ENCODE assay signal across 28 cellular contexts in genomic region chr3:42923606-42924005, GRCh38. TPM values are rescaled to one million over a fixed set of nuclear protein-coding genes. Genes with fewer than 3 reads are reported as not detected.
A peak's percentile ranks its signal among the peaks of the same experiment; 100 is the strongest.
DNase-seq lines count a peak whose midpoint lies in the region; ATAC-seq and TF ChIP-seq lines count a peak whose summit lies in the region.
"Had no signal": no experiment of that assay in that cellular context is flagged by ENCODE, and none has a peak within 500 bp of the region (broad histone marks: within the 10 kb centered on the region; RNA-seq: fewer than 3 reads in every experiment).

No MANE protein-coding gene starts in this region.

- H3K27me3 ChIP-seq in esophagus muscularis mucosa: no peaks in the 10 kb centered on the region
- no peaks in the 10 kb centered on the region for H3K27me3 ChIP-seq in sigmoid colon
- H3K27me3 ChIP-seq: BE2C, BLaER1 had no signal

- H3K4me3 Mint-ChIP-seq in T-cell: no peak overlapping the region
- H3K4me3 Mint-ChIP-seq: CD14-positive monocyte; CD4-positive, CD25-positive, alpha-beta regulatory T cell; CD8-positive, alpha-beta memory T cell had no signal

- H3K36me3 Mint-ChIP-seq in T-cell: no peaks in the 10 kb centered on the region
- H3K36me3 Mint-ChIP-seq: CD14-positive monocyte; CD4-positive, CD25-positive, alpha-beta regulatory T cell had no signal

- no peak for TF ChIP-seq EP300 in esophagus muscularis mucosa (IDR thresholded peaks at IDR 0.05)
- TF ChIP-seq EP300 in sigmoid colon (IDR thresholded peaks at IDR 0.05): no peak

- peaks cover 0 to 17% (median 13%) of the 10 kb centered on the region in 4 donors for H3K4me1 ChIP-seq in esophagus muscularis mucosa
- peaks cover 0 to 19% (median 12%) of the 10 kb centered on the region in 4 donors for H3K4me1 ChIP-seq in sigmoid colon
- H3K4me1 ChIP-seq: BE2C, BLaER1 had no signal

- peaks cover 9 to 15% (median 12%) of the 10 kb centered on the region in 3 donors for H3K4me1 Mint-ChIP-seq in T-cell
- H3K4me1 Mint-ChIP-seq: CD14-positive monocyte had no signal

- H3K9me3 ChIP-seq in esophagus muscularis mucosa: peaks cover 0 to 4% (median 3%) of the 10 kb centered on the region in 4 donors
- peaks cover 0 to 2% (median 0%) of the 10 kb centered on the region in 4 donors for H3K9me3 ChIP-seq in sigmoid colon
- H3K9me3 ChIP-seq: BE2C had no signal

- TF ChIP-seq POLR2A in esophagus muscularis mucosa (IDR thresholded peaks at IDR 0.05; ENCODE audit: low read depth) (no peak), sigmoid colon (IDR thresholded peaks at IDR 0.05) (no peak)

- DNase-seq in M059J (ENCODE audit: low read depth) (peak; percentile 32), esophagus muscularis mucosa (ENCODE audit: extremely low spot score) (no peak), sigmoid colon (no peak), T-cell (no peak), ecto neural progenitor cell (ENCODE audit: low spot score) (no peak)
- DNase-seq: 8988T; ACHN; BE2C; C1 segment of cervical spinal cord; CD4-positive, alpha-beta memory T cell; CD4-positive, CD25-positive, alpha-beta regulatory T cell; CD8-positive, alpha-beta memory T cell; COR-L47; DMS 273 treated with DMSO at 0.1 percent for 48 hours; DMS153; DMS53; DMS79; DND-41; EL; GDM1 had no signal

- H3K4me3 ChIP-seq in esophagus muscularis mucosa (no peak overlapping the region), sigmoid colon (no peak overlapping the region)
- H3K4me3 ChIP-seq: BLaER1, GM12878 had no signal

- H3K36me3 ChIP-seq in esophagus muscularis mucosa (no peaks in the 10 kb centered on the region), sigmoid colon (no peaks in the 10 kb centered on the region)
- H3K36me3 ChIP-seq: BE2C, BLaER1 had no signal

- peaks cover 0 to 11% (median 7%) of the 10 kb centered on the region in 3 donors for H3K9me3 Mint-ChIP-seq in T-cell

- POLR2A ChIA-PET in T-cell (lab: Charles Lee): no interaction called here

- H3K27ac Mint-ChIP-seq in T-cell: no peak overlapping the region
- H3K27ac Mint-ChIP-seq: CD4-positive, CD25-positive, alpha-beta regulatory T cell; CD8-positive, alpha-beta memory T cell had no signal

- no peaks in the 10 kb centered on the region for H3K27me3 Mint-ChIP-seq in T-cell
- H3K27me3 Mint-ChIP-seq: CD4-positive, CD25-positive, alpha-beta regulatory T cell had no signal

- CTCF ChIA-PET in T-cell (lab: Charles Lee): no interaction called here

- WGBS in esophagus muscularis mucosa: 70% methylated on average over 4 of the region's 4 CpGs
- 78 to 89% methylated on average over 4 of the region's 4 CpGs for WGBS in sigmoid colon, 2 donors

- intact Hi-C loops in esophagus muscularis mucosa (cut with DNase I): no loop called here
- intact Hi-C loops in sigmoid colon (cut with DNase I): no loop called here

- no peak for ATAC-seq in SK-N-SH treated with all-trans-retinoic acid at 6 μM for 48 hours
- ATAC-seq in T-cell (replicated peaks in 1 of 4): no peak
- ATAC-seq: GM12878 had no signal

- TF ChIP-seq CTCF in esophagus muscularis mucosa (IDR thresholded peaks at IDR 0.05) (no peak), sigmoid colon (IDR thresholded peaks at IDR 0.05) (no peak)

- H3K27ac ChIP-seq in esophagus muscularis mucosa (replicated peaks in 1 of 4) (peak overlapping the region in 3 of 4 donors; percentile 25 to 39 (median 34)), sigmoid colon (peak overlapping the region; percentile 22 to 44 (median 32))
- H3K27ac ChIP-seq: BLaER1 had no signal

TF ChIP-seq in SK-N-SH treated with all-trans-retinoic acid at 6 μM for 48 hours, 23 proteins besides CTCF, POLR2A, EP300 and RAD21:
- no peak for TF ChIP-seq ZFP3 (CRISPR knock-in tag; IDR thresholded peaks at IDR 0.05)
- no peak for TF ChIP-seq ZFP30 (CRISPR knock-in tag; IDR thresholded peaks at IDR 0.05)
- no peak for TF ChIP-seq CSDC2 (CRISPR knock-in tag; IDR thresholded peaks at IDR 0.05)
- TF ChIP-seq TCF4 (CRISPR knock-in tag; IDR thresholded peaks at IDR 0.05; ENCODE audit: borderline replicate concordance): no peak

RNA-seq across cellular contexts. Expression of gene ZNF662, which starts 17.7 kb away (rescaled TPM):
- total RNA-seq in M059J (2014; rRNA removed; shearing (Covaris generic)): 0.20 and 1.4 TPM in 2 replicates
- total RNA-seq in esophagus muscularis mucosa (10 to 100 TPM in 1 of 4 donors, 1 to 10 TPM in 3; 4.0 to 11.6 (median 5.3) TPM), sigmoid colon (10 to 100 TPM in 1 of 4 donors, 1 to 10 TPM in 3; 7.4 to 18.6 (median 9.0) TPM), T-cell (1 to 10 TPM in 4 of 5 donors, under 1 TPM in 1; 0.92 to 8.8 (median 3.7) TPM)
- 1 to 10 TPM in 2 of 3 donors, under 1 TPM in 1; 0.46 to 2.4 (median 2.1) TPM for polyA plus RNA-seq in sigmoid colon
- total RNA-seq: A673, G401, GM12878 had no signal
- polyA plus RNA-seq: CD14-positive monocyte; CD8-positive, alpha-beta memory T cell; GM12878 had no signal

RNA-seq across cellular contexts. Expression of gene CYP8B1, which starts 47.9 kb away (rescaled TPM):
- not detected in 2 replicates for total RNA-seq in M059J (2014; rRNA removed; shearing (Covaris generic))
- total RNA-seq in esophagus muscularis mucosa (not detected), sigmoid colon (not detected), T-cell (under 1 TPM in 3 of 5 donors, not detected in 2; 0.09 to 0.23 (median 0.13) TPM)
- polyA plus RNA-seq in sigmoid colon: under 1 TPM in 1 of 3 donors, not detected in 2; under 0.01 TPM
- total RNA-seq: A673; CD4-positive, alpha-beta memory T cell; CD4-positive, CD25-positive, alpha-beta regulatory T cell; CD8-positive, alpha-beta memory T cell; Daoy; G401 had no signal
- polyA plus RNA-seq: AG04450; CD14-positive monocyte; CD4-positive, alpha-beta memory T cell; CD4-positive, CD25-positive, alpha-beta regulatory T cell; CD8-positive, alpha-beta memory T cell; GM12878 had no signal

RNA-seq across cellular contexts. Expression of gene GASK1A, which starts 55.5 kb away (rescaled TPM):
- total RNA-seq in M059J (2014; rRNA removed; shearing (Covaris generic)): 2.6 and 3.4 TPM in 2 replicates
- total RNA-seq in esophagus muscularis mucosa: 10 to 100 TPM; 10.2 to 22.1 (median 15.8) TPM
- total RNA-seq in sigmoid colon: 10 to 100 TPM in 3 of 4 donors, 1 to 10 TPM in 1; 8.1 to 32.7 (median 18.1) TPM
- 1 to 10 TPM in 2 of 3 donors, under 1 TPM in 1; 0.92 to 1.8 (median 1.2) TPM for polyA plus RNA-seq in sigmoid colon
- under 1 TPM in 4 of 5 donors, not detected in 1; 0.10 to 0.49 (median 0.17) TPM for total RNA-seq in T-cell
- total RNA-seq: CD4-positive, alpha-beta memory T cell; CD4-positive, CD25-positive, alpha-beta regulatory T cell; CD8-positive, alpha-beta memory T cell; G401 had no signal
- polyA plus RNA-seq: CD14-positive monocyte; CD4-positive, alpha-beta memory T cell; CD4-positive, CD25-positive, alpha-beta regulatory T cell; CD8-positive, alpha-beta memory T cell; GM12878 had no signal
